In genomic region chr7:55104707-55105433, GRCh38 we compare ENCODE assay signal across 25 cellular contexts.
DNase-seq lines count a peak whose midpoint lies in the region; ATAC-seq and TF ChIP-seq lines count a peak whose summit lies in the region.
"Had no signal": no experiment of that assay in that cellular context is flagged by ENCODE, and none has a peak within 500 bp of the region (broad histone marks: within the 10 kb centered on the region; RNA-seq: fewer than 3 reads in every experiment).

No MANE protein-coding gene starts in this region.

- no peak overlapping the region for H2AFZ ChIP-seq in PC-9
- no peak overlapping the region for H2AFZ ChIP-seq in H9 (ENCODE audit: low read length)

- intact Hi-C loops in PC-9 (cut with micrococcal nuclease; ENCODE audit: unreplicated experiment): no loop called here
- intact Hi-C loops in dorsolateral prefrontal cortex (cut with DNase I): no loop called here

- POLR2A ChIA-PET in PC-9 (lab: Charles Lee; ENCODE audit: unreplicated experiment): interaction anchor here (0.6 kb wide), 1 partner anchor 59 kb away, joined by 3 read pairs; no protein-coding TSS in a partner anchor

- H3K36me3 Mint-ChIP-seq in nephron (ENCODE audit: low read depth): no peaks in the 10 kb centered on the region
- H3K36me3 Mint-ChIP-seq in H9 (ENCODE audit: insufficient read depth in 1 of 3, low read depth in 3 of 3): no peaks in the 10 kb centered on the region
- H3K36me3 Mint-ChIP-seq: IgD-negative memory B cell; memory B cell; natural killer cell treated with Interleukin-12 subunit alpha and Interleukin-12 subunit beta and Interleukin-15 and Interleukin-18, amount 100 ng/mL, for 72 hours had no signal

- CTCF ChIA-PET in PC-9 (lab: Charles Lee): no interaction called here

- H3K27me3 ChIP-seq in PC-9 (ENCODE audit: insufficient read depth, low read depth) (no peaks in the 10 kb centered on the region), dorsolateral prefrontal cortex (peaks cover 0 to 4% (median 0%) of the 10 kb centered on the region in 45 donors), H9 (ENCODE audit: insufficient read depth, low read length) (no peaks in the 10 kb centered on the region)
- H3K27me3 ChIP-seq: SJCRH30 had no signal

- H3K4me2 ChIP-seq in PC-9 (no peak overlapping the region), H9 (ENCODE audit: insufficient read depth, insufficient read length, low read length) (no peak overlapping the region)

- H3T11ph ChIP-seq in H9 (ENCODE audit: low read length): no peak overlapping the region

- H3K36me3 ChIP-seq in PC-9 (ENCODE audit: low read depth): peaks cover 47% of the 10 kb centered on the region
- H3K36me3 ChIP-seq: SJCRH30 had no signal

- no peak for TF ChIP-seq CTCF in PC-9 (conservative IDR thresholded peaks at IDR 0.05)
- TF ChIP-seq CTCF in choroid plexus epithelial cell (conservative IDR thresholded peaks at IDR 0.05; ENCODE audit: low read depth, low read length): no peak
- TF ChIP-seq CTCF in nephron (IDR thresholded peaks at IDR 0.05; ENCODE audit: unreplicated experiment in 3 of 3): no peak
- TF ChIP-seq CTCF in dorsolateral prefrontal cortex (IDR thresholded peaks at IDR 0.05 in 54 of 56, conservative IDR thresholded peaks at IDR 0.05 in 2 of 56; ENCODE audit: low read depth in 1 of 56, partially characterized antibody in 56 of 56): no peak
- TF ChIP-seq CTCF in H9 (conservative IDR thresholded peaks at IDR 0.05): no peak

- H3K9me3 Mint-ChIP-seq in nephron: no peaks in the 10 kb centered on the region
- no peaks in the 10 kb centered on the region for H3K9me3 Mint-ChIP-seq in H9
- H3K9me3 Mint-ChIP-seq: activated naive CD8-positive, alpha-beta T cell treated with anti-CD3 and anti-CD28 coated beads, Interleukin-2, amount 50 U/mL, for 24 hours; activated T-helper 1 cell treated with anti-CD3 and anti-CD28 coated beads, Interleukin-12 subunit alpha, Interleukin-12 subunit beta, Interleukin-2, Interleukin-4 antibody, amounts not matched to agents 30 ng/mL and 10 ng/mL and 1 ng/mL, durations not matched to agents 14 hours and 24 hours and 36 hours; IgD-negative memory B cell; memory B cell; natural killer cell treated with Interleukin-12 subunit alpha and Interleukin-12 subunit beta and Interleukin-15 and Interleukin-18, amount 100 ng/mL, for 72 hours; T-helper 2 cell treated with Interferon-gamma antibody and Interleukin-4, amounts not matched to agents 5 μg/mL and 100 μg/mL, for 36 hours had no signal

- H3K9me2 ChIP-seq in PC-9 (ENCODE audit: insufficient read depth): no peaks in the 10 kb centered on the region

- H3K4me1 Mint-ChIP-seq in nephron: peaks cover 77% of the 10 kb centered on the region
- H3K4me1 Mint-ChIP-seq in H9: peaks cover 22 to 29% of the 10 kb centered on the region in 2 experiments
- H3K4me1 Mint-ChIP-seq: B cell, IgD-negative memory B cell, memory B cell had no signal

- BruUV-seq in PC-9 (replicated peaks; lab: Mats Ljungman, UMichigan): no TSS peak

- peaks cover 71% of the 10 kb centered on the region for H3F3A ChIP-seq in PC-9 (ENCODE audit: insufficient read depth, low read depth)

- H4K91ac ChIP-seq in H9 (ENCODE audit: insufficient read length, low read depth, low read length): no peak overlapping the region

- H4K20me1 ChIP-seq in PC-9 (ENCODE audit: insufficient read depth): peaks cover 39% of the 10 kb centered on the region
- no peaks in the 10 kb centered on the region for H4K20me1 ChIP-seq in H9 (ENCODE audit: control insufficient read depth, insufficient read depth, insufficient read length)

- H3K79me2 ChIP-seq in PC-9 (ENCODE audit: low read depth) (peaks cover 99% of the 10 kb centered on the region), H9 (ENCODE audit: insufficient read depth, low read length) (no peaks in the 10 kb centered on the region)

- H3K27ac ChIP-seq in PC-9 (peak overlapping the region; percentile 54; the same call in 1 of the 2 replicates), dorsolateral prefrontal cortex (no peak overlapping the region), H9 (ENCODE audit: insufficient read length, low read depth, low read length) (no peak overlapping the region)
- H3K27ac ChIP-seq: SJCRH30 had no signal

- H4K8ac ChIP-seq in H9 (replicated peaks; ENCODE audit: insufficient read length, low read depth, low read length): no peak overlapping the region

- H2BK12ac ChIP-seq in H9 (ENCODE audit: insufficient read length, low read depth, low read length): no peak overlapping the region

- no peaks in the 10 kb centered on the region for H3K79me1 ChIP-seq in H9 (ENCODE audit: insufficient read depth, low read depth, low read length, poor library complexity, severe bottlenecking)

- WGBS in H9 (ENCODE audit: extremely low coverage, insufficient read length, low lambda C conversion rate): no CpG with 5 or more reads among the region's 3 CpGs

- H3K4me3 Mint-ChIP-seq in nephron (no peak overlapping the region), H9 (no peak overlapping the region)
- H3K4me3 Mint-ChIP-seq: activated naive CD8-positive, alpha-beta T cell treated with anti-CD3 and anti-CD28 coated beads, Interleukin-2, amount 50 U/mL, for 24 hours; activated T-helper 1 cell treated with anti-CD3 and anti-CD28 coated beads, Interleukin-12 subunit alpha, Interleukin-12 subunit beta, Interleukin-2, Interleukin-4 antibody, amounts not matched to agents 30 ng/mL and 10 ng/mL and 1 ng/mL, durations not matched to agents 14 hours and 24 hours and 36 hours; B cell; IgD-negative memory B cell; memory B cell; natural killer cell treated with Interleukin-12 subunit alpha and Interleukin-12 subunit beta and Interleukin-15 and Interleukin-18, amount 100 ng/mL, for 72 hours; T-helper 2 cell treated with Interferon-gamma antibody and Interleukin-4, amounts not matched to agents 5 μg/mL and 100 μg/mL, for 36 hours had no signal

- H3K4ac ChIP-seq in H9 (ENCODE audit: low read depth, low read length): no peak overlapping the region

- H3K23ac ChIP-seq in H9 (ENCODE audit: insufficient read length, low read depth, low read length): no peak overlapping the region

- H3K27me3 Mint-ChIP-seq in nephron (ENCODE audit: low read depth) (peaks cover 4% of the 10 kb centered on the region), H9 (ENCODE audit: low read depth) (peaks cover 5% of the 10 kb centered on the region)

- no peak overlapping the region for H3K9ac ChIP-seq in H9 (ENCODE audit: extremely low read depth, insufficient read length, low read length)

- H3K14ac ChIP-seq in H9 (ENCODE audit: insufficient read depth, low read length): no peak overlapping the region

- peak overlapping the region; percentile 31 to 65 (median 33) for H3K27ac Mint-ChIP-seq in nephron
- H3K27ac Mint-ChIP-seq in H9: no peak overlapping the region
- H3K27ac Mint-ChIP-seq: activated naive CD8-positive, alpha-beta T cell treated with anti-CD3 and anti-CD28 coated beads, Interleukin-2, amount 50 U/mL, for 24 hours; activated T-helper 1 cell treated with anti-CD3 and anti-CD28 coated beads, Interleukin-12 subunit alpha, Interleukin-12 subunit beta, Interleukin-2, Interleukin-4 antibody, amounts not matched to agents 30 ng/mL and 10 ng/mL and 1 ng/mL, durations not matched to agents 14 hours and 24 hours and 36 hours; B cell; IgD-negative memory B cell; memory B cell; natural killer cell treated with Interleukin-12 subunit alpha and Interleukin-12 subunit beta and Interleukin-15 and Interleukin-18, amount 100 ng/mL, for 72 hours; progenitor cell of endocrine pancreas; T-helper 2 cell treated with Interferon-gamma antibody and Interleukin-4, amounts not matched to agents 5 μg/mL and 100 μg/mL, for 36 hours had no signal

- H3K4me1 ChIP-seq in PC-9 (replicated peaks; ENCODE audit: insufficient read depth) (peaks cover 42% of the 10 kb centered on the region), H9 (ENCODE audit: insufficient read depth, low read length) (peaks cover 4% of the 10 kb centered on the region; the same call in 1 of the 2 replicates)

- peak; percentile 63 for DNase-seq in EH (ENCODE audit: low read depth)
- DNase-seq in PC-9: no peak
- peak; percentile 57 for DNase-seq in choroid plexus epithelial cell (ENCODE audit: low read depth)
- no peak for DNase-seq in dorsolateral prefrontal cortex
- DNase-seq in H9: no peak
- DNase-seq: activated naive CD8-positive, alpha-beta T cell treated with anti-CD3 and anti-CD28 coated beads, Interleukin-2, amount 50 U/mL, for 24 hours; central memory CD4-positive, alpha-beta T cell; effector CD8-positive, alpha-beta T cell; hippocampal formation; kidney; NCI-H2029; NCI-H69; SJCRH30; stimulated activated CD8-positive, alpha-beta memory T cell treated with anti-CD3 and anti-CD28 coated beads, Interleukin-4, amount 100 ng/mL, for 48 hours had no signal

- H2BK15ac ChIP-seq in H9 (ENCODE audit: low read depth, low read length): no peak overlapping the region

- H3K4me3 ChIP-seq in PC-9: no peak overlapping the region
- no peak overlapping the region for H3K4me3 ChIP-seq in choroid plexus epithelial cell (ENCODE audit: low read depth, low read length)
- H3K4me3 ChIP-seq in dorsolateral prefrontal cortex: no peak overlapping the region
- H3K4me3 ChIP-seq: SJCRH30 had no signal

- no peak overlapping the region for H2AK5ac ChIP-seq in H9 (ENCODE audit: insufficient read length, low read length)

- H3K23me2 ChIP-seq in H9 (ENCODE audit: insufficient read length, low read depth, low read length, poor library complexity, severe bottlenecking): no peaks in the 10 kb centered on the region

- no peak overlapping the region for H3K56ac ChIP-seq in H9 (ENCODE audit: insufficient read length, low read depth, low read length)

- no peaks in the 10 kb centered on the region for H3K9me3 ChIP-seq in PC-9 (ENCODE audit: insufficient read depth, low read depth)
- H3K9me3 ChIP-seq in H9 (ENCODE audit: control insufficient read depth, low read depth, low read length): no peaks in the 10 kb centered on the region
- H3K9me3 ChIP-seq: SJCRH30 had no signal

- ATAC-seq in GM18517 (IDR thresholded peaks at IDR 0.05; ENCODE audit: unreplicated experiment) (no peak), GM19455 (IDR thresholded peaks at IDR 0.05; ENCODE audit: unreplicated experiment) (no peak)
- ATAC-seq: activated CD4-positive, CD25-positive, alpha-beta regulatory T cell treated with anti-CD3 and anti-CD28 coated beads, Interleukin-2, amount 50 U/mL, for 24 hours; activated naive CD8-positive, alpha-beta T cell treated with anti-CD3 and anti-CD28 coated beads, Interleukin-2, amount 50 U/mL, for 24 hours; natural killer cell treated with Interleukin-12 subunit alpha and Interleukin-12 subunit beta and Interleukin-15 and Interleukin-18, amount 100 ng/mL, for 72 hours had no signal

- H3K18ac ChIP-seq in H9 (ENCODE audit: insufficient read length, low read depth, low read length): no peak overlapping the region

- no peak overlapping the region for H2BK5ac ChIP-seq in H9 (ENCODE audit: insufficient read length, low read length)

- H2BK120ac ChIP-seq in H9 (ENCODE audit: low read depth, low read length, poor library complexity, severe bottlenecking): no peak overlapping the region

- H4K5ac ChIP-seq in H9 (ENCODE audit: insufficient read length, low read depth, low read length): no peak overlapping the region

- no peak overlapping the region for H2BK20ac ChIP-seq in H9 (ENCODE audit: low read depth, low read length, poor library complexity, severe bottlenecking)

Comparison
In these comparisons a context has a peak if more than half of its experiments do, and no peak if none do; other contexts are left out.
1. DNase-seq: peak in EH (single experiment) and choroid plexus epithelial cell (single experiment); none in PC-9 (0 of 2), dorsolateral prefrontal cortex (0 of 10) and H9 (single experiment).
2. H3K27ac Mint-ChIP-seq: peak in nephron (3 of 3); none in H9 (0 of 3).